1 cellular context compared by ENCODE assay signal in the genomic region with DNA sequence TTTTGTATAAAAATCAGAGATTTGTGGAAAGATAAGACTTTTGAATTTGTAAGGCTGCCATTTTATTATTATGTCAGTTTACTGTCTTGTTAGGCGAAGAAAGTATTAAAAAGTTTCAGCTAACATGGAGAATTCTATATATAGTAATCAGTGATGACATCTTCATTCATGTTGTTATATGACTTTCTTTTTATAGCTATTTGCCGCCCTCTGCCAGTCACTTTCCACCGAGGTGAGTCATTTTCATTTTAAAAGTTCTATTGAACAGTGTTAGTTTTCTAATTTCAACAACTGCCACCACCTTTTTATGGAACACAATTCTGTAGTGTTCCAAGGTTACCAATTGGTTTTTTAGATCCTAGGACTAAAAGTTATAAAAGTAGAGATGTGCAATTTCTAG.
TF ChIP-seq lines count a peak whose summit lies in the region.

No MANE protein-coding gene starts in this region.

TF ChIP-seq in IMR-90, 13 proteins besides CTCF, POLR2A, EP300 and RAD21:
- TF ChIP-seq MXI1 (IDR thresholded peaks at IDR 0.05; ENCODE audit: borderline replicate concordance, low read depth, low read length) (no peak), RFX5 (IDR thresholded peaks at IDR 0.05; ENCODE audit: low read depth, low read length) (no peak), MAFK (IDR thresholded peaks at IDR 0.05; ENCODE audit: low read depth, low read length) (no peak), NFE2L2 (IDR thresholded peaks at IDR 0.05; ENCODE audit: low read depth, low read length) (no peak), CHD1 (IDR thresholded peaks at IDR 0.05; ENCODE audit: low read depth, low read length) (no peak), SMC3 (IDR thresholded peaks at IDR 0.05; ENCODE audit: low read depth, low read length) (no peak), BHLHE40 (IDR thresholded peaks at IDR 0.05; ENCODE audit: low read depth, low read length) (no peak), CEBPB (IDR thresholded peaks at IDR 0.05; ENCODE audit: low read depth, low read length) (no peak), FOS (IDR thresholded peaks at IDR 0.05; ENCODE audit: low read depth, low read length) (no peak), MAZ (IDR thresholded peaks at IDR 0.05; ENCODE audit: borderline replicate concordance, low read depth, low read length) (no peak), RCOR1 (IDR thresholded peaks at IDR 0.05; ENCODE audit: insufficient replicate concordance, low read length) (no peak)
- TF ChIP-seq, protein P1, sequence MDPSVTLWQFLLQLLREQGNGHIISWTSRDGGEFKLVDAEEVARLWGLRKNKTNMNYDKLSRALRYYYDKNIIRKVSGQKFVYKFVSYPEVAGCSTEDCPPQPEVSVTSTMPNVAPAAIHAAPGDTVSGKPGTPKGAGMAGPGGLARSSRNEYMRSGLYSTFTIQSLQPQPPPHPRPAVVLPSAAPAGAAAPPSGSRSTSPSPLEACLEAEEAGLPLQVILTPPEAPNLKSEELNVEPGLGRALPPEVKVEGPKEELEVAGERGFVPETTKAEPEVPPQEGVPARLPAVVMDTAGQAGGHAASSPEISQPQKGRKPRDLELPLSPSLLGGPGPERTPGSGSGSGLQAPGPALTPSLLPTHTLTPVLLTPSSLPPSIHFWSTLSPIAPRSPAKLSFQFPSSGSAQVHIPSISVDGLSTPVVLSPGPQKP (IDR thresholded peaks at IDR 0.05; ENCODE audit: borderline replicate concordance, low read depth, low read length) = no peak
- TF ChIP-seq, protein P2, sequence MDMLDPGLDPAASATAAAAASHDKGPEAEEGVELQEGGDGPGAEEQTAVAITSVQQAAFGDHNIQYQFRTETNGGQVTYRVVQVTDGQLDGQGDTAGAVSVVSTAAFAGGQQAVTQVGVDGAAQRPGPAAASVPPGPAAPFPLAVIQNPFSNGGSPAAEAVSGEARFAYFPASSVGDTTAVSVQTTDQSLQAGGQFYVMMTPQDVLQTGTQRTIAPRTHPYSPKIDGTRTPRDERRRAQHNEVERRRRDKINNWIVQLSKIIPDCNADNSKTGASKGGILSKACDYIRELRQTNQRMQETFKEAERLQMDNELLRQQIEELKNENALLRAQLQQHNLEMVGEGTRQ (IDR thresholded peaks at IDR 0.05; ENCODE audit: low read depth, low read length) = no peak
TF ChIP-seq in IMR-90: peak in this region for 0.
